In the genomic region with DNA sequence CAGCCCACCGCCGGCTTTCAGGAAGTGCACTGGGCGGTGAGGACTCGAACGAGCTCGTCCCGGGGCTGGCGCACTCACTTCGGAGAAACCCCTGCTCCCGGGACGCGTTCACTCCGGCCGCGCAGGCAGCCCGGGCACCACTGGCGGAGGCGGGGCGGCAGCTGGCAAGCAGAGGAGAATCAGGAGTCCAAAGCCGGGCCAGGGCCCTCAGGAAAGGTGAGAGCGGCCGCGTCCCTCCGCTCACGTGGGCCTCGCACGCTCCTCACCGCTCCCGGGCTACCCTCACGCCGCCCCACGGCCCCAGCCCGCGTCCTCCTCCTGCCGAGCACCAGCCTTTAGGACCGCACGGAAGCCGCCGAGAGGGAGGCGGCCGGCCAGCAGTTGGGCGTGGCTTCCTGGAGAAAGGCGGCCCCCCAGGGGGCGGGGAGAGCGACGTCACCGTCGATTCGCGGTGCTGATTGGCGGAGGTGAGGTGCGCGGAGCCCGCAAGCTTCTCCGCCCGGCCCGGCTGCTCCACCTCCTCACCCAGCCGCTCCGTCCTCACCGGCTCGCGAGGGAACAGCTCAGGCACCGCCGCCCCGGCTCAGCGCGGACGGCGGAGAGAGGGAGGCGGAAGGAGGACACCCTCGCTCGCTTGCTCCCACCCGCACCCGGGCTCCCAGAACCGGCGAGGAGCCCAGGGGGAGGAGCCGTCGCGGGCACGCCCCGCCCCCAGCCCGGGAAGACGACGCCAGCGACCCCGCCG, we compare ENCODE assay signal across 8 cellular contexts. TPM values are rescaled to one million over a fixed set of nuclear protein-coding genes. Genes with fewer than 3 reads are reported as not detected.
A peak's percentile ranks its signal among the peaks of the same experiment; 100 is the strongest.
DNase-seq lines count a peak whose midpoint lies in the region; ATAC-seq and TF ChIP-seq lines count a peak whose summit lies in the region.

ZCCHC2 (plus strand) TSS at position 516 of the 745 bp plus-strand sequence. CDS start 400 bp downstream, outside the sequence.

- intact Hi-C loops in T-helper 1 cell treated with Interleukin-12 subunit alpha and Interleukin-12 subunit beta and Interleukin-4 antibody, amounts not matched to agents 30 ng/mL and 1 ng/mL, for 36 hours (cut with micrococcal nuclease) = loop anchor here (1.0 to 10.0 kb wide), 10 partner anchors 16 to 1452 kb away; partner anchors contain the start of genes PIGN, RELCH, RNF152 and SERPINB8
- intact Hi-C loops in heart right ventricle (cut with DNase I) (loop anchor here in 7 of 10 donors (2.0 to 10.0 kb wide), 7 partner anchors 60 to 192 kb away; partner anchors contain the start of gene PHLPP1 (in 1 of the 7)), posterior vena cava (cut with DNase I) (loop anchor here (2.0 to 5.0 kb wide), 2 partner anchors 95 to 98 kb away; no protein-coding TSS in a partner anchor), upper lobe of right lung (cut with DNase I) (no loop called here)

- ATAC-seq in HG02870 (IDR thresholded peaks at IDR 0.05; ENCODE audit: unreplicated experiment) (peak; percentile 67), heart right ventricle (peak; percentile 85 to 94 (median 93)), upper lobe of right lung (peak; percentile 89)

- in situ Hi-C loops in GM13976 (cut with MboI; ENCODE audit: low sequenced_read_pairs, unreplicated experiment) = no loop called here

- H3K36me3 ChIP-seq in heart right ventricle (no peaks in the 10 kb centered on the region), upper lobe of right lung (no peaks in the 10 kb centered on the region)

- H3K4me3 ChIP-seq in heart right ventricle (peak within 1 kb of the TSS; percentile 77 to 98 (median 92)), upper lobe of right lung (peak within 1 kb of the TSS; percentile 95)

- peak; percentile 95 for DNase-seq in GM13976 (ENCODE audit: low spot score)
- DNase-seq in NCI-H146 treated with DMSO at 0.1 percent for 48 hours (lab: John Stamatoyannopoulos, UW; ENCODE audit: unreplicated experiment) = peak; percentile 98
- DNase-seq in amniotic epithelial cell (ENCODE audit: low read depth) = peak; percentile 96
- DNase-seq in heart right ventricle = peak; percentile 98 to 99
- DNase-seq in posterior vena cava (ENCODE audit: low spot score) = peak; percentile 100
- peak; percentile 99 for DNase-seq in upper lobe of right lung

- TF ChIP-seq CTCF in GM13976 (IDR thresholded peaks at IDR 0.05; ENCODE audit: borderline replicate concordance, control extremely low read depth, extremely low read depth, insufficient read depth, missing control alignments) (no peak), heart right ventricle (IDR thresholded peaks at IDR 0.05) (no peak), upper lobe of right lung (IDR thresholded peaks at IDR 0.05) (no peak)

- no peaks in the 10 kb centered on the region for H3K9me3 ChIP-seq in heart right ventricle
- no peaks in the 10 kb centered on the region for H3K9me3 ChIP-seq in upper lobe of right lung

- H3K27me3 ChIP-seq in heart right ventricle (no peaks in the 10 kb centered on the region), upper lobe of right lung (no peaks in the 10 kb centered on the region)

- WGBS in heart right ventricle, 2 donors = 0 to 1% methylated on average over 33 to 87 of the region's 87 CpGs

- H3K4me1 ChIP-seq in heart right ventricle (peaks cover 0 to 37% (median 28%) of the 10 kb centered on the region in 9 donors), upper lobe of right lung (peaks cover 15% of the 10 kb centered on the region)

- peak within 1 kb of the TSS; percentile 96 to 100 (median 99) for H3K27ac ChIP-seq in heart right ventricle
- peak within 1 kb of the TSS; percentile 97 for H3K27ac ChIP-seq in upper lobe of right lung

RNA-seq across cellular contexts. Expression of gene ZCCHC2, which starts in this region (rescaled TPM):
- 60.7 and 63.6 TPM in 2 replicates for total RNA-seq in T-helper 1 cell treated with Interleukin-12 subunit alpha and Interleukin-12 subunit beta and Interleukin-4 antibody, amounts not matched to agents 30 ng/mL and 1 ng/mL, for 36 hours
- 10 to 100 TPM; 15.1 to 45.3 (median 20.1) TPM for total RNA-seq in heart right ventricle
- polyA plus RNA-seq in heart right ventricle = 1 to 10 TPM; 7.0 to 7.3 TPM
- total RNA-seq in posterior vena cava = 10 to 100 TPM; 25.0 to 26.3 TPM
- total RNA-seq in upper lobe of right lung = 36.6 TPM

Comparison
In these comparisons a context has a peak if more than half of its experiments do, and no peak if none do; other contexts are left out.
1. Peak in every context shown above with its lines: DNase-seq, ATAC-seq, H3K4me3 ChIP-seq and H3K27ac ChIP-seq.